20 cellular contexts compared by ENCODE assay signal in genomic region chr14:99769799-99770198, GRCh38. TPM values are rescaled to one million over a fixed set of nuclear protein-coding genes. Genes with fewer than 3 reads are reported as not detected.
DNase-seq lines count a peak whose midpoint lies in the region; ATAC-seq and TF ChIP-seq lines count a peak whose summit lies in the region.
"Had no signal": no experiment of that assay in that cellular context is flagged by ENCODE, and none has a peak within 500 bp of the region (broad histone marks: within the 10 kb centered on the region; RNA-seq: fewer than 3 reads in every experiment).

No MANE protein-coding gene starts in this region.

- H3K4me3 ChIP-seq in uterus (no peak overlapping the region), left ventricle myocardium inferior (no peak overlapping the region)
- H3K4me3 ChIP-seq: A549 had no signal

- no peaks in the 10 kb centered on the region for H3K27me3 ChIP-seq in uterus
- no peaks in the 10 kb centered on the region for H3K27me3 ChIP-seq in left ventricle myocardium inferior (ENCODE audit: low read depth)

- no peak for TF ChIP-seq POLR2A in uterus (IDR thresholded peaks at IDR 0.05)

- ATAC-seq in sciatic nerve, result no peak
- no peak for ATAC-seq in SK-N-SH treated with all-trans-retinoic acid at 6 μM for 48 hours
- ATAC-seq: A549, HepG2 had no signal

- H3K36me3 ChIP-seq in uterus, result no peaks in the 10 kb centered on the region
- no peaks in the 10 kb centered on the region for H3K36me3 ChIP-seq in left ventricle myocardium inferior

- no peak for TF ChIP-seq CTCF in uterus (IDR thresholded peaks at IDR 0.05)
- TF ChIP-seq CTCF in left ventricle myocardium inferior (IDR thresholded peaks at IDR 0.05; ENCODE audit: borderline replicate concordance), result no peak

- H3K9me3 ChIP-seq in uterus (no peaks in the 10 kb centered on the region), left ventricle myocardium inferior (replicated peaks) (no peaks in the 10 kb centered on the region)
- H3K9me3 ChIP-seq: A549, Caco-2 had no signal

- intact Hi-C loops in sciatic nerve (cut with DNase I) (no loop called here), uterus (cut with DNase I; ENCODE audit: low total_unique reads) (no loop called here), left ventricle myocardium inferior (cut with micrococcal nuclease) (no loop called here)

- no peaks in the 10 kb centered on the region for H3K4me1 ChIP-seq in uterus
- H3K4me1 ChIP-seq in left ventricle myocardium inferior, result peaks cover 44% of the 10 kb centered on the region
- H3K4me1 ChIP-seq: A549, Caco-2 had no signal

- DNase-seq in activated effector memory CD4-positive, alpha-beta T cell treated with anti-CD3 and anti-CD28 coated beads, Interleukin-2, amount 50 U/mL, for 16 hours, result peak; percentile 13
- DNase-seq in activated effector memory CD4-positive, alpha-beta T cell treated with Interleukin-2 at 50 U/mL for 16 hours, result no peak
- peak; percentile 43 for DNase-seq in islet precursor cell
- peak; percentile 14 for DNase-seq in sciatic nerve (ENCODE audit: low spot score)
- DNase-seq in uterus, result peak; percentile 3
- no peak for DNase-seq in DMS53 (lab: John Stamatoyannopoulos, UW)
- DNase-seq in left ventricle myocardium inferior, result no peak
- DNase-seq: AML-193; Caco-2; CD4-positive, alpha-beta T cell; DMS153; DMS79 treated with DMSO at 0.1 percent for 48 hours; GF-D8; HCEC 1CT; HFFc6 had no signal

- no peak overlapping the region for H3K27ac ChIP-seq in uterus
- H3K27ac ChIP-seq in left ventricle myocardium inferior (replicated peaks), result no peak overlapping the region
- H3K27ac ChIP-seq: 22Rv1, A549, C4-2B had no signal

TF ChIP-seq in SK-N-SH treated with all-trans-retinoic acid at 6 μM for 48 hours, 23 proteins besides CTCF, POLR2A, EP300 and RAD21:
- TF ChIP-seq ZNF70 (CRISPR knock-in tag; IDR thresholded peaks at IDR 0.05) (no peak), OSR1 (CRISPR knock-in tag; IDR thresholded peaks at IDR 0.05) (no peak)

RNA-seq across cellular contexts. Expression of gene EML1, which starts 23.4 kb away (rescaled TPM):
- 59.0 TPM for total RNA-seq in sciatic nerve
- 100 to 1,000 TPM in 1 of 4 donors, 10 to 100 TPM in 3; 51.4 to 184 (median 84.4) TPM for total RNA-seq in uterus
- 33.3 TPM for total RNA-seq in left ventricle myocardium inferior

Comparison
In these comparisons a context has a peak if more than half of its experiments do, and no peak if none do; other contexts are left out.
1. DNase-seq: peak in activated effector memory CD4-positive, alpha-beta T cell treated with anti-CD3 and anti-CD28 coated beads, Interleukin-2, amount 50 U/mL, for 16 hours (single experiment), islet precursor cell (single experiment), sciatic nerve (single experiment) and uterus (2 of 2); none in activated effector memory CD4-positive, alpha-beta T cell treated with Interleukin-2 at 50 U/mL for 16 hours (single experiment), DMS53 (single experiment) and left ventricle myocardium inferior (single experiment).